Comparison of ENCODE assay signal across 18 cellular contexts in genomic region chr4:89123418-89123817, GRCh38. TPM values are rescaled to one million over a fixed set of nuclear protein-coding genes. Genes with fewer than 3 reads are reported as not detected.
DNase-seq lines count a peak whose midpoint lies in the region; ATAC-seq, FAIRE-seq and TF ChIP-seq lines count a peak whose summit lies in the region.
"Had no signal": no experiment of that assay in that cellular context is flagged by ENCODE, and none has a peak within 500 bp of the region (broad histone marks: within the 10 kb centered on the region; RNA-seq: fewer than 3 reads in every experiment).

No MANE protein-coding gene starts in this region.

- H3K9me3 ChIP-seq in adipocyte (ENCODE audit: control insufficient read depth, low read length) (no peaks in the 10 kb centered on the region), pancreas (no peaks in the 10 kb centered on the region)
- H3K9me3 ChIP-seq in CD4-positive, alpha-beta memory T cell (ENCODE audit: control insufficient read depth in 1 of 2, low read length in 2 of 2), result no peaks in the 10 kb centered on the region
- H3K9me3 ChIP-seq: Peyer's patch had no signal

- DNase-seq in EH (ENCODE audit: low read depth) (peak; percentile 26), adipocyte (ENCODE audit: low read depth) (peak; percentile 15), glomerular visceral epithelial cell (ENCODE audit: extremely low spot score) (peak; percentile 47), pancreas (no peak), GM19239 (ENCODE audit: insufficient read length, low spot score) (no peak)
- DNase-seq in activated effector memory CD4-positive, alpha-beta T cell treated with Interleukin-2 at 50 U/mL for 16 hours, result no peak
- no peak for DNase-seq in CD4-positive, alpha-beta memory T cell
- DNase-seq: activated CD8-positive, alpha-beta T cell treated with anti-CD3 and anti-CD28 coated beads, Interleukin-2, amount 10 ng/mL, durations not matched to agents 7 days and 5 days; activated naive CD4-positive, alpha-beta T cell; DMS 273 treated with DMSO at 0.1 percent for 48 hours; NCI-H1105 treated with DMSO at 0.1 percent for 48 hours; NCI-H510A; Peyer's patch; stimulated activated CD4-positive, alpha-beta T cell treated with anti-CD3 and anti-CD28 coated beads, Interleukin-4, amount 100 ng/mL, for 1 hour; T1000 had no signal

- H3K36me3 ChIP-seq in adipocyte (ENCODE audit: control insufficient read depth, insufficient read depth, low read length, severe bottlenecking) (no peaks in the 10 kb centered on the region), pancreas (no peaks in the 10 kb centered on the region)
- H3K36me3 ChIP-seq in CD4-positive, alpha-beta memory T cell (ENCODE audit: insufficient read depth, low read length), result no peaks in the 10 kb centered on the region
- H3K36me3 ChIP-seq: Peyer's patch had no signal

- H3K27me3 ChIP-seq in adipocyte (replicated peaks; ENCODE audit: control insufficient read depth, insufficient read depth, low read length), result no peaks in the 10 kb centered on the region
- no peaks in the 10 kb centered on the region for H3K27me3 ChIP-seq in pancreas
- no peaks in the 10 kb centered on the region for H3K27me3 ChIP-seq in CD4-positive, alpha-beta memory T cell (ENCODE audit: insufficient read depth, low read length)
- H3K27me3 ChIP-seq: Peyer's patch had no signal

- H3K4me3 ChIP-seq in adipocyte (ENCODE audit: low read length) (no peak overlapping the region), pancreas (no peak overlapping the region)
- H3K4me3 ChIP-seq in CD4-positive, alpha-beta memory T cell (ENCODE audit: low read length in 2 of 2), result no peak overlapping the region
- H3K4me3 ChIP-seq: Peyer's patch had no signal

- POLR2A ChIA-PET in CD4-positive, alpha-beta memory T cell (lab: Charles Lee; ENCODE audit: partially characterized antibody), result no interaction called here

- 79 to 82% methylated on average over 6 of the region's 6 CpGs for WGBS in pancreas, 2 donors

- no peaks in the 10 kb centered on the region for H3K36me3 Mint-ChIP-seq in CD4-positive, alpha-beta memory T cell

- ATAC-seq in pancreas (peak in 3 of 4 donors; percentile 60 to 84 (median 81)), GM19324 (IDR thresholded peaks at IDR 0.05; ENCODE audit: low FRiP score, unreplicated experiment) (no peak)
- ATAC-seq: activated CD8-positive, alpha-beta T cell treated with anti-CD3 and anti-CD28 coated beads, Interleukin-2, amount 10 ng/mL, durations not matched to agents 7 days and 5 days had no signal

- H3K27ac ChIP-seq in pancreas, result peak overlapping the region in 2 of 4 donors; percentile 23 to 32
- H3K27ac ChIP-seq in CD4-positive, alpha-beta memory T cell (ENCODE audit: low read depth, low read length), result no peak overlapping the region

- H3K27ac Mint-ChIP-seq in CD4-positive, alpha-beta memory T cell, result no peak overlapping the region
- H3K27ac Mint-ChIP-seq: activated CD8-positive, alpha-beta T cell treated with anti-CD3 and anti-CD28 coated beads, Interleukin-2, amount 10 ng/mL, durations not matched to agents 7 days and 5 days; IgD-negative memory B cell had no signal

- H3K4me3 Mint-ChIP-seq in CD4-positive, alpha-beta memory T cell, result no peak overlapping the region
- H3K4me3 Mint-ChIP-seq: activated CD8-positive, alpha-beta T cell treated with anti-CD3 and anti-CD28 coated beads, Interleukin-2, amount 10 ng/mL, durations not matched to agents 7 days and 5 days; IgD-negative memory B cell had no signal

- FAIRE-seq in pancreas (lab: Jason Lieb, UNC) (no peak), GM19239 (lab: Jason Lieb, UNC) (no peak)
- FAIRE-seq: endothelial cell of umbilical vein had no signal

- peaks cover 0 to 1% (median 0%) of the 10 kb centered on the region in 4 donors for H3K4me1 Mint-ChIP-seq in CD4-positive, alpha-beta memory T cell
- H3K4me1 Mint-ChIP-seq: IgD-negative memory B cell had no signal

- CTCF ChIA-PET in CD4-positive, alpha-beta memory T cell (lab: Charles Lee; ENCODE audit: partially characterized antibody), result interaction anchor here (0.6 to 1.7 kb wide), 2 partner anchors 10 to 1989 kb away, joined by 3 to 4 read pairs; no protein-coding TSS in a partner anchor

- H3K4me1 ChIP-seq in adipocyte (ENCODE audit: control insufficient read depth, insufficient read depth, low read length), result peaks cover 8% of the 10 kb centered on the region
- no peaks in the 10 kb centered on the region for H3K4me1 ChIP-seq in pancreas
- no peaks in the 10 kb centered on the region for H3K4me1 ChIP-seq in CD4-positive, alpha-beta memory T cell (ENCODE audit: insufficient read depth, low read length)
- H3K4me1 ChIP-seq: Peyer's patch had no signal

- no peaks in the 10 kb centered on the region for H3K27me3 Mint-ChIP-seq in CD4-positive, alpha-beta memory T cell
- H3K27me3 Mint-ChIP-seq: IgD-negative memory B cell had no signal

- intact Hi-C loops in pancreas (cut with DNase I), result no loop called here
- intact Hi-C loops in CD4-positive, alpha-beta memory T cell (cut with micrococcal nuclease), result no loop called here

- no peaks in the 10 kb centered on the region for H3K9me3 Mint-ChIP-seq in CD4-positive, alpha-beta memory T cell
- H3K9me3 Mint-ChIP-seq: IgD-negative memory B cell had no signal

- no peak overlapping the region for H3K9ac ChIP-seq in adipocyte (ENCODE audit: low read length)

- TF ChIP-seq CTCF in pancreas (IDR thresholded peaks at IDR 0.05), result no peak

RNA-seq across cellular contexts. Expression of gene TIGD2, which starts 12.1 kb away (rescaled TPM):
- total RNA-seq in pancreas, result 1 to 10 TPM; 2.7 to 4.7 (median 2.9) TPM
- 1 to 10 TPM; 1.7 to 2.4 TPM for polyA plus RNA-seq in pancreas
- total RNA-seq in CD4-positive, alpha-beta memory T cell, result 1 to 10 TPM; 6.7 to 7.1 TPM
- 1 to 10 TPM; 2.1 to 3.6 TPM for polyA plus RNA-seq in CD4-positive, alpha-beta memory T cell

Comparison
In these comparisons a context has a peak if more than half of its experiments do, and no peak if none do; other contexts are left out.
1. DNase-seq: peak in EH (single experiment), adipocyte (single experiment) and glomerular visceral epithelial cell (single experiment); none in pancreas (0 of 6), activated effector memory CD4-positive, alpha-beta T cell treated with Interleukin-2 at 50 U/mL for 16 hours (single experiment), CD4-positive, alpha-beta memory T cell (0 of 5) and GM19239 (single experiment).